Comparison of ENCODE assay signal across 1 cellular context in the genomic region with DNA sequence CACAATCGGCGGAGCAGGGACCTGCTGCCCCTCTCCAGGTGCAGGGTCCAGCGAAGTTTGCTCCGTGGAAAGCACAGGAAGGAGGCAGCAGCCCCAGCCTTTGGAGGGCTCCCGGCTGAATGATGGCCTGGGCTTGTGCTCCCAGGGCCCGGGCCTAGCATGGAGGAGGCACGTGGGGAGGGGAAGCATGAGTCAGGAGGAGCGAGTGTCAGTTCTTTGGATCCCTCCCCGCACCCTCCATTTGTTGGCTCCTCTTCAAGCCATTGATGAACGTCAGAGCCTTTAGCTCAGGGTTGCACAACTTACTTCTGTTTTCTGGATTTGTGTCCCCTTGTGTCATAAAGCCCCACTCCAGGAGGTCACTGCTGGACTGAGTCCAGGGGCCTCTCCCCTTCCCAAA.
A peak's percentile ranks its signal among the peaks of the same experiment; 100 is the strongest.
TF ChIP-seq lines count a peak whose summit lies in the region.

No MANE protein-coding gene starts in this region.

TF ChIP-seq in K562, 482 proteins besides CTCF, POLR2A, EP300 and RAD21:
- TF ChIP-seq, protein P1, sequence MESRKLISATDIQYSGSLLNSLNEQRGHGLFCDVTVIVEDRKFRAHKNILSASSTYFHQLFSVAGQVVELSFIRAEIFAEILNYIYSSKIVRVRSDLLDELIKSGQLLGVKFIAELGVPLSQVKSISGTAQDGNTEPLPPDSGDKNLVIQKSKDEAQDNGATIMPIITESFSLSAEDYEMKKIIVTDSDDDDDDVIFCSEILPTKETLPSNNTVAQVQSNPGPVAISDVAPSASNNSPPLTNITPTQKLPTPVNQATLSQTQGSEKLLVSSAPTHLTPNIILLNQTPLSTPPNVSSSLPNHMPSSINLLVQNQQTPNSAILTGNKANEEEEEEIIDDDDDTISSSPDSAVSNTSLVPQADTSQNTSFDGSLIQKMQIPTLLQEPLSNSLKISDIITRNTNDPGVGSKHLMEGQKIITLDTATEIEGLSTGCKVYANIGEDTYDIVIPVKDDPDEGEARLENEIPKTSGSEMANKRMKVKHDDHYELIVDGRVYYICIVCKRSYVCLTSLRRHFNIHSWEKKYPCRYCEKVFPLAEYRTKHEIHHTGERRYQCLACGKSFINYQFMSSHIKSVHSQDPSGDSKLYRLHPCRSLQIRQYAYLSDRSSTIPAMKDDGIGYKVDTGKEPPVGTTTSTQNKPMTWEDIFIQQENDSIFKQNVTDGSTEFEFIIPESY (CRISPR knock-in tag; IDR thresholded peaks at IDR 0.05): no peak
- TF ChIP-seq BHLHE40 (IDR thresholded peaks at IDR 0.05; ENCODE audit: low read length) (peak; percentile 44), ZNF551 (CRISPR knock-in tag; IDR thresholded peaks at IDR 0.05) (no peak), PHTF2 (CRISPR knock-in tag; IDR thresholded peaks at IDR 0.05) (no peak), ZNF124 (CRISPR knock-in tag; IDR thresholded peaks at IDR 0.05) (no peak), ZNF263 (CRISPR knock-in tag; IDR thresholded peaks at IDR 0.05; ENCODE audit: borderline replicate concordance) (peak; percentile 66; the same call in 1 of the 2 replicates), CEBPB (tag; IDR thresholded peaks at IDR 0.05) (peak; percentile 48; the same call in 1 of the 2 replicates), IRF2 (CRISPR knock-in tag; IDR thresholded peaks at IDR 0.05) (no peak), CEBPG (CRISPR knock-in tag; IDR thresholded peaks at IDR 0.05) (0 out of 2 replicates have a peak, but pooled peaks have one; percentile 27), CEBPG (tag; conservative IDR thresholded peaks at IDR 0.05 in 1 of 2, IDR thresholded peaks at IDR 0.05 in 1 of 2) (peak in 1 of 2 experiments; percentile 48; a peak in 1 of 4 replicates), ARID2 (IDR thresholded peaks at IDR 0.05) (no peak)
- TF ChIP-seq, protein P2, sequence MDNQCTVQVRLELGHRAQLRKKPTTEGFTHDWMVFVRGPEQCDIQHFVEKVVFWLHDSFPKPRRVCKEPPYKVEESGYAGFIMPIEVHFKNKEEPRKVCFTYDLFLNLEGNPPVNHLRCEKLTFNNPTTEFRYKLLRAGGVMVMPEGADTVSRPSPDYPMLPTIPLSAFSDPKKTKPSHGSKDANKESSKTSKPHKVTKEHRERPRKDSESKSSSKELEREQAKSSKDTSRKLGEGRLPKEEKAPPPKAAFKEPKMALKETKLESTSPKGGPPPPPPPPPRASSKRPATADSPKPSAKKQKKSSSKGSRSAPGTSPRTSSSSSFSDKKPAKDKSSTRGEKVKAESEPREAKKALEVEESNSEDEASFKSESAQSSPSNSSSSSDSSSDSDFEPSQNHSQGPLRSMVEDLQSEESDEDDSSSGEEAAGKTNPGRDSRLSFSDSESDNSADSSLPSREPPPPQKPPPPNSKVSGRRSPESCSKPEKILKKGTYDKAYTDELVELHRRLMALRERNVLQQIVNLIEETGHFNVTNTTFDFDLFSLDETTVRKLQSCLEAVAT (IDR thresholded peaks at IDR 0.05): no peak
- TF ChIP-seq, protein P3, sequence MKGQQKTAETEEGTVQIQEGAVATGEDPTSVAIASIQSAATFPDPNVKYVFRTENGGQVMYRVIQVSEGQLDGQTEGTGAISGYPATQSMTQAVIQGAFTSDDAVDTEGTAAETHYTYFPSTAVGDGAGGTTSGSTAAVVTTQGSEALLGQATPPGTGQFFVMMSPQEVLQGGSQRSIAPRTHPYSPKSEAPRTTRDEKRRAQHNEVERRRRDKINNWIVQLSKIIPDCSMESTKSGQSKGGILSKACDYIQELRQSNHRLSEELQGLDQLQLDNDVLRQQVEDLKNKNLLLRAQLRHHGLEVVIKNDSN (CRISPR knock-in tag; IDR thresholded peaks at IDR 0.05): peak; percentile 54; the same call in 1 of the 2 replicates
- TF ChIP-seq, protein P4, sequence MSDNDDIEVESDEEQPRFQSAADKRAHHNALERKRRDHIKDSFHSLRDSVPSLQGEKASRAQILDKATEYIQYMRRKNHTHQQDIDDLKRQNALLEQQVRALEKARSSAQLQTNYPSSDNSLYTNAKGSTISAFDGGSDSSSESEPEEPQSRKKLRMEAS (CRISPR knock-in tag; IDR thresholded peaks at IDR 0.05): peak; percentile 47
